In genomic region chr14:61609885-61610284, GRCh38 we compare ENCODE assay signal across 16 cellular contexts.
DNase-seq lines count a peak whose midpoint lies in the region; ATAC-seq, FAIRE-seq and TF ChIP-seq lines count a peak whose summit lies in the region.
"Had no signal": no experiment of that assay in that cellular context is flagged by ENCODE, and none has a peak within 500 bp of the region (broad histone marks: within the 10 kb centered on the region; RNA-seq: fewer than 3 reads in every experiment).

No MANE protein-coding gene starts in this region.

- H3K27ac ChIP-seq in HUES48 (ENCODE audit: low read depth, low read length) (peak overlapping the region; percentile 53), astrocyte (ENCODE audit: low read depth, low read length) (no peak overlapping the region), hepatocyte (peak overlapping the region; percentile 43), spleen (peak overlapping the region in 6 of 8 donors; percentile 46 to 71 (median 63))
- H3K27ac ChIP-seq: thoracic aorta had no signal

- H3K4me2 ChIP-seq in astrocyte (ENCODE audit: low read length) (peak overlapping the region; percentile 52), hepatocyte (peak overlapping the region; percentile 25)

- WGBS in hepatocyte (ENCODE audit: low lambda C conversion rate, missing lambda C conversion rate) = 56% methylated on average over 5 of the region's 5 CpGs
- 83 to 90% (median 89%) methylated on average over 5 of the region's 5 CpGs for WGBS in spleen, 5 donors

- H3K4me1 Mint-ChIP-seq in astrocyte (ENCODE audit: low read depth, unreplicated experiment) = peaks cover 40% of the 10 kb centered on the region
- H3K4me1 Mint-ChIP-seq: activated CD4-positive, alpha-beta T cell treated with anti-CD3 and anti-CD28 coated beads, Interleukin-2, amount 10 ng/mL, durations not matched to agents 7 days and 5 days; central memory CD8-positive, alpha-beta T cell had no signal

- H3K9ac ChIP-seq in HUES48 (ENCODE audit: low read depth, low read length) (no peak overlapping the region), astrocyte (ENCODE audit: low read length) (no peak overlapping the region)

- H2AFZ ChIP-seq in astrocyte (ENCODE audit: low read depth, low read length) (no peak overlapping the region), hepatocyte (no peak overlapping the region)

- H3K9me3 ChIP-seq in HUES48 (ENCODE audit: control insufficient read depth, insufficient read depth, low read length) (no peaks in the 10 kb centered on the region), astrocyte (ENCODE audit: insufficient read depth, low read depth, low read length) (no peaks in the 10 kb centered on the region), hepatocyte (ENCODE audit: low read depth) (no peaks in the 10 kb centered on the region), spleen (no peaks in the 10 kb centered on the region)
- H3K9me3 ChIP-seq: thoracic aorta had no signal

- no peaks in the 10 kb centered on the region for H3K36me3 ChIP-seq in HUES48 (ENCODE audit: control insufficient read depth, insufficient read depth, low read length)
- H3K36me3 ChIP-seq in astrocyte (ENCODE audit: insufficient read depth, low read length) = no peaks in the 10 kb centered on the region
- H3K36me3 ChIP-seq in hepatocyte (replicated peaks; ENCODE audit: insufficient read depth, low read depth) = no peaks in the 10 kb centered on the region
- H3K36me3 ChIP-seq in spleen = no peaks in the 10 kb centered on the region
- H3K36me3 ChIP-seq: thoracic aorta had no signal

- intact Hi-C loops in spleen (cut with DNase I; ENCODE audit: low total_unique reads) = no loop called here

- no peaks in the 10 kb centered on the region for H3K27me3 ChIP-seq in HUES48 (ENCODE audit: control insufficient read depth, insufficient read depth, low read length)
- H3K27me3 ChIP-seq in astrocyte (ENCODE audit: insufficient read depth, low read length) = no peaks in the 10 kb centered on the region
- no peaks in the 10 kb centered on the region for H3K27me3 ChIP-seq in hepatocyte
- no peaks in the 10 kb centered on the region for H3K27me3 ChIP-seq in spleen (replicated peaks in 1 of 7)

- no peaks in the 10 kb centered on the region for H3K9me2 ChIP-seq in hepatocyte (replicated peaks; ENCODE audit: insufficient read depth)

- no peaks in the 10 kb centered on the region for H4K20me1 ChIP-seq in astrocyte (ENCODE audit: insufficient read depth, low read length)
- no peaks in the 10 kb centered on the region for H4K20me1 ChIP-seq in hepatocyte (ENCODE audit: insufficient read depth, poor library complexity, severe bottlenecking)

- FAIRE-seq in astrocyte (lab: Jason Lieb, UNC) = no peak
- FAIRE-seq: frontal cortex had no signal

- peaks cover 2% of the 10 kb centered on the region for H3K36me3 Mint-ChIP-seq in astrocyte (ENCODE audit: low read depth, unreplicated experiment)

- peaks cover 1% of the 10 kb centered on the region for H3K9me3 Mint-ChIP-seq in astrocyte (ENCODE audit: unreplicated experiment)
- H3K9me3 Mint-ChIP-seq: central memory CD8-positive, alpha-beta T cell; neural crest cell had no signal

- H3K4me3 Mint-ChIP-seq in astrocyte (ENCODE audit: unreplicated experiment) = no peak overlapping the region
- H3K4me3 Mint-ChIP-seq: activated CD4-positive, alpha-beta T cell treated with anti-CD3 and anti-CD28 coated beads, Interleukin-2, amount 10 ng/mL, durations not matched to agents 7 days and 5 days; central memory CD8-positive, alpha-beta T cell had no signal

- TF ChIP-seq POLR2A in spleen (IDR thresholded peaks at IDR 0.05) = no peak

- H3K79me2 ChIP-seq in astrocyte (ENCODE audit: insufficient read depth, low read length) (no peaks in the 10 kb centered on the region), hepatocyte (no peaks in the 10 kb centered on the region)

- no peaks in the 10 kb centered on the region for H3K27me3 Mint-ChIP-seq in astrocyte (ENCODE audit: low read depth, unreplicated experiment)
- H3K27me3 Mint-ChIP-seq: activated CD4-positive, alpha-beta T cell treated with anti-CD3 and anti-CD28 coated beads, Interleukin-2, amount 10 ng/mL, durations not matched to agents 7 days and 5 days; central memory CD8-positive, alpha-beta T cell had no signal

- no peak for ATAC-seq in GM18868 (IDR thresholded peaks at IDR 0.05; ENCODE audit: unreplicated experiment)
- no peak for ATAC-seq in HG02840 (IDR thresholded peaks at IDR 0.05; ENCODE audit: low FRiP score, unreplicated experiment)
- ATAC-seq: activated naive CD4-positive, alpha-beta T cell treated with anti-CD3 and anti-CD28 coated beads, Interleukin-2, amount 50 U/mL, for 72 hours had no signal

- TF ChIP-seq CTCF in astrocyte (IDR thresholded peaks at IDR 0.05; ENCODE audit: insufficient read depth, low read depth, low read length) (no peak), hepatocyte (IDR thresholded peaks at IDR 0.05; ENCODE audit: poor library complexity) (no peak), spleen (IDR thresholded peaks at IDR 0.05 in 8 of 11, conservative IDR thresholded peaks at IDR 0.05 in 3 of 11) (no peak)

- peak; percentile 45 for DNase-seq in astrocyte (ENCODE audit: low read depth)
- DNase-seq in hepatocyte (ENCODE audit: low spot score) = no peak
- no peak for DNase-seq in spleen
- no peak for DNase-seq in activated CD8-positive, alpha-beta memory T cell treated with anti-CD3 and anti-CD28 coated beads for 24 hours
- DNase-seq in mucosa of gallbladder (ENCODE audit: low spot score) = no peak
- DNase-seq: activated CD4-positive, alpha-beta T cell treated with anti-CD3 and anti-CD28 coated beads, Interleukin-2, amount 10 ng/mL, durations not matched to agents 7 days and 5 days; DMS 273 treated with DMSO at 0.1 percent for 48 hours; SIG-M5 had no signal

- H3K27ac Mint-ChIP-seq in astrocyte (ENCODE audit: unreplicated experiment) = peak overlapping the region; percentile 91
- H3K27ac Mint-ChIP-seq: activated CD4-positive, alpha-beta T cell treated with anti-CD3 and anti-CD28 coated beads, Interleukin-2, amount 10 ng/mL, durations not matched to agents 7 days and 5 days; activated naive CD4-positive, alpha-beta T cell treated with anti-CD3 and anti-CD28 coated beads, Interleukin-2, amount 50 U/mL, for 72 hours had no signal

- H3K4me1 ChIP-seq in HUES48 (ENCODE audit: control insufficient read depth, insufficient read depth, low read length) (peaks cover 40% of the 10 kb centered on the region), astrocyte (ENCODE audit: insufficient read depth, low read length) (peaks cover 18% of the 10 kb centered on the region), hepatocyte (ENCODE audit: insufficient read depth) (peaks cover 40% of the 10 kb centered on the region), spleen (peaks cover 0 to 31% (median 12%) of the 10 kb centered on the region in 6 donors)

- H3K4me3 ChIP-seq in HUES48 (ENCODE audit: low read depth, low read length) (peak overlapping the region; percentile 5; the same call in 1 of the 2 replicates), astrocyte (ENCODE audit: insufficient read depth, low read depth, low read length) (no peak overlapping the region), hepatocyte (no peak overlapping the region), spleen (no peak overlapping the region)
- H3K4me3 ChIP-seq: thoracic aorta had no signal
